In the genomic region with DNA sequence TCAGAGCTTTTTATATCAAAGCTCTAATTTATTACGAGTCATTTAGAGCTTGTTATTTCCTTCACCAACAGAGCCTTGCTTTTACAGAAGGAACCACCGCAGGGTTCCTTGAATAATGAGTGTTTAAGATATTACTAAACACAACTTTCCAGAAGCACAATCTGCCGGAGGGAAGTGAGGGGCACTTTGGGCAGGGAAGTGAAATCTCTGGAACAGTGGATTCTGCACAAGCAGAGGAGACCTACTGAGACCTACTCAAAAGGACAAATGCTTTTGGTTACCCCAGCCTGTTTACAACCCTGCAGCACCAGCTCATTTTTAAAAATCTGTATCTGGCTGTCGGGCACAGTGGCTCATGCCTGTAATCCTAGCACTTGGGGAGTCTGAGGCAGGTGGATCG, we compare ENCODE assay signal across 23 cellular contexts. TPM values are rescaled to one million over a fixed set of nuclear protein-coding genes. Genes with fewer than 3 reads are reported as not detected.
"Had no signal": no experiment of that assay in that cellular context is flagged by ENCODE, and none has a peak within 500 bp of the region (broad histone marks: within the 10 kb centered on the region; RNA-seq: fewer than 3 reads in every experiment).

No MANE protein-coding gene starts in this region.

- H3K4me1 ChIP-seq: left ventricle myocardium inferior, lower lobe of right lung, parathyroid adenoma, psoas muscle, right atrium auricular region, stomach, transverse colon had no signal

- H3K79me2 ChIP-seq: parathyroid adenoma had no signal

- H3K4me3 Mint-ChIP-seq: memory B cell; natural killer cell treated with Interleukin-12 subunit alpha and Interleukin-12 subunit beta and Interleukin-15 and Interleukin-18, amount 100 ng/mL, for 72 hours; stimulated activated naive B cell treated with anti-CD40 and anti-IgM and Interleukin-4, amounts not matched to agents 10 μg/mL and 1 μg/mL and 100 μg/mL, for 72 hours had no signal

- H2AFZ ChIP-seq: parathyroid adenoma had no signal

- H3K9ac ChIP-seq: parathyroid adenoma had no signal

- H3K9me3 Mint-ChIP-seq: natural killer cell treated with Interleukin-12 subunit alpha and Interleukin-12 subunit beta and Interleukin-15 and Interleukin-18, amount 100 ng/mL, for 72 hours had no signal

- H3K27ac ChIP-seq: esophagus muscularis mucosa, gastrocnemius medialis, heart right ventricle, left ventricle myocardium inferior, lower lobe of right lung, parathyroid adenoma, psoas muscle, right atrium auricular region, sigmoid colon, stomach, thoracic aorta, transverse colon had no signal

- H3K4me1 Mint-ChIP-seq: memory B cell; stimulated activated naive B cell treated with anti-CD40 and anti-IgM and Interleukin-4, amounts not matched to agents 10 μg/mL and 1 μg/mL and 100 μg/mL, for 72 hours had no signal

- H3K27me3 ChIP-seq: esophagus muscularis mucosa, gastrocnemius medialis, heart right ventricle, right atrium auricular region, sigmoid colon, stomach, transverse colon had no signal

- H3K36me3 Mint-ChIP-seq: memory B cell; stimulated activated naive B cell treated with anti-CD40 and anti-IgM and Interleukin-4, amounts not matched to agents 10 μg/mL and 1 μg/mL and 100 μg/mL, for 72 hours had no signal

- H3K9me3 ChIP-seq: gastrocnemius medialis, lower lobe of right lung, psoas muscle, thoracic aorta had no signal

- H3K27me3 Mint-ChIP-seq: natural killer cell treated with Interleukin-12 subunit alpha and Interleukin-12 subunit beta and Interleukin-15 and Interleukin-18, amount 100 ng/mL, for 72 hours had no signal

- H3K4me3 ChIP-seq: esophagus muscularis mucosa, gastrocnemius medialis, heart right ventricle, left ventricle myocardium inferior, lower lobe of right lung, psoas muscle, right atrium auricular region, sigmoid colon, skin epidermis, stomach, thoracic aorta, transverse colon had no signal

- H3K27ac Mint-ChIP-seq: memory B cell; natural killer cell treated with Interleukin-12 subunit alpha and Interleukin-12 subunit beta and Interleukin-15 and Interleukin-18, amount 100 ng/mL, for 72 hours; stimulated activated naive B cell treated with anti-CD40 and anti-IgM and Interleukin-4, amounts not matched to agents 10 μg/mL and 1 μg/mL and 100 μg/mL, for 72 hours had no signal

- DNase-seq: cortex of kidney; effector memory CD4-positive, alpha-beta T cell; gastrocnemius medialis; heart right ventricle; hypothalamus; lower lobe of right lung; midbrain; psoas muscle; sigmoid colon; stimulated activated CD4-positive, alpha-beta T cell treated with anti-CD3 and anti-CD28 coated beads, Interleukin-2, amount 100 ng/mL, for 24 hours; stimulated activated CD4-positive, alpha-beta T cell treated with anti-CD3 and anti-CD28 coated beads, Interleukin-4, amount 100 ng/mL, for 4 hours; stimulated activated naive B cell treated with anti-CD40 and anti-IgM and Interleukin-4, amounts not matched to agents 10 μg/mL and 1 μg/mL and 100 μg/mL, for 72 hours; stomach; transverse colon had no signal

- H3K36me3 ChIP-seq: esophagus muscularis mucosa, gastrocnemius medialis, heart right ventricle, left ventricle myocardium inferior, lower lobe of right lung, right atrium auricular region, sigmoid colon, stomach, thoracic aorta, transverse colon had no signal

RNA-seq across cellular contexts. Expression of gene MYCN, which starts 47.8 kb away (rescaled TPM):
- total RNA-seq: natural killer cell treated with Interleukin-12 subunit alpha and Interleukin-12 subunit beta and Interleukin-15 and Interleukin-18, amount 100 ng/mL, for 72 hours had no signal
- polyA plus RNA-seq: keratinocyte had no signal
